In genomic region chr3:195549931-195550519, GRCh38 we compare ENCODE assay signal across 8 cellular contexts. TPM values are rescaled to one million over a fixed set of nuclear protein-coding genes. Genes with fewer than 3 reads are reported as not detected.
DNase-seq lines count a peak whose midpoint lies in the region; ATAC-seq and TF ChIP-seq lines count a peak whose summit lies in the region.

No MANE protein-coding gene starts in this region.

- H3K36me3 ChIP-seq in PC-3 (ENCODE audit: low read depth, low read length), result no peaks in the 10 kb centered on the region

- TF ChIP-seq CTCF in nephron (IDR thresholded peaks at IDR 0.05; ENCODE audit: unreplicated experiment in 3 of 3), result no peak
- no peak for TF ChIP-seq CTCF in PC-3 (conservative IDR thresholded peaks at IDR 0.05; ENCODE audit: low read depth, low read length)

- H4K20me1 ChIP-seq in PC-3 (ENCODE audit: low read length), result no peaks in the 10 kb centered on the region

- H3F3A ChIP-seq in PC-3 (ENCODE audit: low read length, unreplicated experiment), result no peaks in the 10 kb centered on the region

- POLR2A ChIA-PET in PC-3 (lab: Charles Lee; ENCODE audit: unreplicated experiment), result no interaction called here

- peak overlapping the region; percentile 76 for H3K4me3 Mint-ChIP-seq in activated T-cell treated with anti-CD3 and anti-CD28 coated beads, Interleukin-2, amount 50 U/mL, for 4 hours
- H3K4me3 Mint-ChIP-seq in nephron, result peak overlapping the region in 1 of 3 experiments; percentile 61

- H3K27ac Mint-ChIP-seq in nephron, result peak overlapping the region; percentile 62 to 98 (median 95)

- CTCF ChIA-PET in PC-3 (lab: Charles Lee), result no interaction called here

- no peaks in the 10 kb centered on the region for H3K27me3 ChIP-seq in PC-3 (ENCODE audit: low read length)

- no peaks in the 10 kb centered on the region for H3K9me3 Mint-ChIP-seq in activated T-cell treated with anti-CD3 and anti-CD28 coated beads, Interleukin-2, amount 50 U/mL, for 4 hours
- H3K9me3 Mint-ChIP-seq in nephron, result no peaks in the 10 kb centered on the region

- H3K27me3 Mint-ChIP-seq in activated T-cell treated with anti-CD3 and anti-CD28 coated beads, Interleukin-2, amount 50 U/mL, for 4 hours (ENCODE audit: low read depth), result no peaks in the 10 kb centered on the region
- H3K27me3 Mint-ChIP-seq in nephron (ENCODE audit: low read depth), result peaks cover under 1% of the 10 kb centered on the region

- H3K9ac ChIP-seq in PC-3 (ENCODE audit: low read length), result no peak overlapping the region

- H3K4me2 ChIP-seq in PC-3 (ENCODE audit: low read length), result no peak overlapping the region

- H3K9me3 ChIP-seq in PC-3 (ENCODE audit: low read length), result no peaks in the 10 kb centered on the region

- peak; percentile 80 for ATAC-seq in GM19035 (IDR thresholded peaks at IDR 0.05; ENCODE audit: unreplicated experiment)
- ATAC-seq in HG03520 (IDR thresholded peaks at IDR 0.05; ENCODE audit: unreplicated experiment), result peak; percentile 56
- peak; percentile 71 to 73 for ATAC-seq in activated T-cell treated with anti-CD3 and anti-CD28 coated beads, Interleukin-2, amount 50 U/mL, for 4 hours
- ATAC-seq in PC-3, result no peak

- H3K9me2 ChIP-seq in PC-3 (replicated peaks; ENCODE audit: low read length), result no peaks in the 10 kb centered on the region

- no peak overlapping the region for H3K4me3 ChIP-seq in PC-3 (ENCODE audit: low read length)

- no peaks in the 10 kb centered on the region for H3K36me3 Mint-ChIP-seq in activated T-cell treated with anti-CD3 and anti-CD28 coated beads, Interleukin-2, amount 50 U/mL, for 4 hours (ENCODE audit: insufficient read depth)
- no peaks in the 10 kb centered on the region for H3K36me3 Mint-ChIP-seq in nephron (ENCODE audit: low read depth)

- H3K4me1 Mint-ChIP-seq in activated T-cell treated with anti-CD3 and anti-CD28 coated beads, Interleukin-2, amount 50 U/mL, for 4 hours (ENCODE audit: low read depth), result peaks cover 83% of the 10 kb centered on the region
- H3K4me1 Mint-ChIP-seq in nephron, result peaks cover 57% of the 10 kb centered on the region

- intact Hi-C loops in PC-3 (cut with micrococcal nuclease), result no loop called here

- peaks cover 14% of the 10 kb centered on the region for H3K4me1 ChIP-seq in PC-3 (ENCODE audit: insufficient read depth, low read length)

- H2AFZ ChIP-seq in PC-3 (ENCODE audit: low read length), result no peak overlapping the region

- no TSS peak for BruUV-seq in PC-3 (replicated peaks; lab: Mats Ljungman, UMichigan)

- H3K79me2 ChIP-seq in PC-3 (ENCODE audit: low read length), result no peaks in the 10 kb centered on the region

- no peak overlapping the region for H3K27ac ChIP-seq in PC-3 (ENCODE audit: low read length)

- DNase-seq in activated T-cell treated with anti-CD3 and anti-CD28 coated beads, Interleukin-2, amount 50 U/mL, for 4 hours, result peak; percentile 59
- DNase-seq in AML-193 (lab: John Stamatoyannopoulos, UW), result no peak
- DNase-seq in anterior cingulate cortex (lab: John Stamatoyannopoulos, UW), result no peak
- no peak for DNase-seq in PC-3
- no peak for DNase-seq in NCI-H1417 (lab: John Stamatoyannopoulos, UW)

RNA-seq across cellular contexts. Expression of gene PPP1R2, which starts 6.9 kb away (rescaled TPM):
- 10 to 100 TPM; 73.2 to 91.7 (median 77.6) TPM for total RNA-seq in activated T-cell treated with anti-CD3 and anti-CD28 coated beads, Interleukin-2, amount 50 U/mL, for 4 hours
- 132 and 150 TPM in 2 replicates for total RNA-seq in PC-3 (2014; rRNA removed)

RNA-seq across cellular contexts. Expression of gene APOD, which starts 33.7 kb away (rescaled TPM):
- total RNA-seq in activated T-cell treated with anti-CD3 and anti-CD28 coated beads, Interleukin-2, amount 50 U/mL, for 4 hours, result not detected
- total RNA-seq in PC-3 (2014; rRNA removed), result 0.29 TPM in 1 of 2 replicates, not detected in the other
